8 cellular contexts compared by ENCODE assay signal in the genomic region with DNA sequence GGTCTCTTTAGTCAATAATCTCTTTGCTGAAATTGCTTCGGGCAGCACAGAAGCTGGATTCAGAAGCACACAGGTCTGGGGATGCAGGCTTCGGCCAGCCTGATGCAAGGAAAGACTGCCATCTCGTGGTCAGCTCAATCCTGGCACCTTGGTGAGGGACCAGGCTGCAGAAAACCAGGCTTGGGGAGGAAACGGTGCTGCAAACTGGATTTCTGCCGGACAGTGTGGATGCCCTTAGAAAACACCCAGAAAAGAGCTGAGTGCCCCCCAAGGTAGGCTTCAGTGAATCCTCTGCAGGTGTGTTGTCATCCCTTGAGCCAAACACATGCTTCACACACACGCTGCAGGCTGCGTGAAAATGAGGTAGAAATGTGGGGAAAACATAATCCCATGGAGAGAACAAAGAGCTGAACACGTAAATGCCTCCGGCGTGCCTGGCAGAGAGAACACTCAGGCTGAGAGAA.
DNase-seq lines count a peak whose midpoint lies in the region; ATAC-seq, FAIRE-seq and TF ChIP-seq lines count a peak whose summit lies in the region.

No MANE protein-coding gene starts in this region.

- TF ChIP-seq CTCF in RWPE1 (conservative IDR thresholded peaks at IDR 0.05; ENCODE audit: low read depth) (peak; percentile 91), lower leg skin (IDR thresholded peaks at IDR 0.05) (no peak)

- no peak overlapping the region for H3K4me3 Mint-ChIP-seq in activated naive CD8-positive, alpha-beta T cell treated with anti-CD3 and anti-CD28 coated beads, Interleukin-2, amount 50 U/mL, for 24 hours

- intact Hi-C loops in right cardiac atrium (cut with DNase I), result no loop called here
- intact Hi-C loops in lower leg skin (cut with DNase I; ENCODE audit: low total_unique reads), result no loop called here

- H3K9me3 Mint-ChIP-seq in activated naive CD8-positive, alpha-beta T cell treated with anti-CD3 and anti-CD28 coated beads, Interleukin-2, amount 50 U/mL, for 24 hours, result no peaks in the 10 kb centered on the region

- no peaks in the 10 kb centered on the region for H3K36me3 ChIP-seq in small intestine (ENCODE audit: control insufficient read depth in 2 of 2, insufficient read depth in 2 of 2, low read length in 2 of 2)

- no peaks in the 10 kb centered on the region for H3K36me3 Mint-ChIP-seq in activated naive CD8-positive, alpha-beta T cell treated with anti-CD3 and anti-CD28 coated beads, Interleukin-2, amount 50 U/mL, for 24 hours (ENCODE audit: low read depth)

- no peaks in the 10 kb centered on the region for H3K27me3 ChIP-seq in right cardiac atrium (ENCODE audit: control insufficient read depth, insufficient read depth)
- H3K27me3 ChIP-seq in small intestine (ENCODE audit: control insufficient read depth in 2 of 2, insufficient read depth in 2 of 2, low read length in 2 of 2), result no peaks in the 10 kb centered on the region

- H3K4me3 ChIP-seq in right cardiac atrium (ENCODE audit: low read length) (no peak overlapping the region), small intestine (ENCODE audit: low read depth in 1 of 2, low read length in 2 of 2) (no peak overlapping the region), lower leg skin (ENCODE audit: low read depth, poor library complexity, severe bottlenecking) (no peak overlapping the region)

- ATAC-seq in GM18519 (IDR thresholded peaks at IDR 0.05; ENCODE audit: low FRiP score, unreplicated experiment) (peak; percentile 83), right cardiac atrium (peak; percentile 36 to 57)
- ATAC-seq in activated naive CD8-positive, alpha-beta T cell treated with anti-CD3 and anti-CD28 coated beads, Interleukin-2, amount 50 U/mL, for 24 hours, result no peak

- WGBS in right cardiac atrium, result 33% methylated on average over 10 of the region's 10 CpGs
- WGBS in small intestine, 3 donors, result 36 to 41% (median 38%) methylated on average over 10 of the region's 10 CpGs
- 30 to 33% methylated on average over 10 of the region's 10 CpGs for WGBS in lower leg skin, 2 donors

- no peak for TF ChIP-seq POLR2A in lower leg skin (IDR thresholded peaks at IDR 0.05)

- H3K9me3 ChIP-seq in right cardiac atrium (ENCODE audit: control insufficient read depth, low read length) (no peaks in the 10 kb centered on the region), small intestine (ENCODE audit: control insufficient read depth, low read depth) (no peaks in the 10 kb centered on the region)

- no peak overlapping the region for H3K27ac Mint-ChIP-seq in activated naive CD8-positive, alpha-beta T cell treated with anti-CD3 and anti-CD28 coated beads, Interleukin-2, amount 50 U/mL, for 24 hours

- POLR2A ChIA-PET in RWPE1 (lab: Yijun Ruan, JAX; ENCODE audit: low non-redundant PET), result no interaction called here

- peaks cover 10% of the 10 kb centered on the region for H3K27me3 Mint-ChIP-seq in activated naive CD8-positive, alpha-beta T cell treated with anti-CD3 and anti-CD28 coated beads, Interleukin-2, amount 50 U/mL, for 24 hours

- no peak for FAIRE-seq in small intestine (lab: Jason Lieb, UNC)

- no peaks in the 10 kb centered on the region for H3K4me1 Mint-ChIP-seq in activated naive CD8-positive, alpha-beta T cell treated with anti-CD3 and anti-CD28 coated beads, Interleukin-2, amount 50 U/mL, for 24 hours

- peak; percentile 11 to 14 for DNase-seq in AML-193 (lab: John Stamatoyannopoulos, UW)
- peak; percentile 87 for DNase-seq in HuH-7 (ENCODE audit: low spot score)
- peak; percentile 73 for DNase-seq in RWPE1 (ENCODE audit: low spot score)
- DNase-seq in activated naive CD8-positive, alpha-beta T cell treated with anti-CD3 and anti-CD28 coated beads, Interleukin-2, amount 50 U/mL, for 24 hours, result peak; percentile 49
- peak in 2 of 3 donors; percentile 28 to 67 for DNase-seq in right cardiac atrium
- peak; percentile 50 for DNase-seq in small intestine
- DNase-seq in lower leg skin (ENCODE audit: low spot score in 2 of 2), result no peak

- H3K4me1 ChIP-seq in right cardiac atrium (ENCODE audit: control insufficient read depth, insufficient read depth, low read length) (no peaks in the 10 kb centered on the region), small intestine (ENCODE audit: control insufficient read depth in 2 of 2, insufficient read depth in 1 of 2, low read depth in 1 of 2, low read length in 1 of 2) (no peaks in the 10 kb centered on the region)

- H3K27ac ChIP-seq in RWPE1 (no peak overlapping the region), right cardiac atrium (ENCODE audit: low read length) (no peak overlapping the region), small intestine (ENCODE audit: low read depth in 1 of 2, low read length in 1 of 2) (no peak overlapping the region)

- CTCF ChIA-PET in RWPE1 (lab: Yijun Ruan, JAX), result interaction anchor here (0.5 to 2.6 kb wide), 25 partner anchors 9 to 939 kb away, joined by 3 to 11 read pairs (median 4); no protein-coding TSS in a partner anchor

Comparison
In these comparisons a context has a peak if more than half of its experiments do, and no peak if none do; other contexts are left out.
1. DNase-seq: peak in AML-193 (2 of 2), HuH-7 (single experiment), RWPE1 (single experiment), activated naive CD8-positive, alpha-beta T cell treated with anti-CD3 and anti-CD28 coated beads, Interleukin-2, amount 50 U/mL, for 24 hours (single experiment), right cardiac atrium (2 of 3) and small intestine (single experiment); none in lower leg skin (0 of 2).